8 cellular contexts compared by ENCODE assay signal in the genomic region with DNA sequence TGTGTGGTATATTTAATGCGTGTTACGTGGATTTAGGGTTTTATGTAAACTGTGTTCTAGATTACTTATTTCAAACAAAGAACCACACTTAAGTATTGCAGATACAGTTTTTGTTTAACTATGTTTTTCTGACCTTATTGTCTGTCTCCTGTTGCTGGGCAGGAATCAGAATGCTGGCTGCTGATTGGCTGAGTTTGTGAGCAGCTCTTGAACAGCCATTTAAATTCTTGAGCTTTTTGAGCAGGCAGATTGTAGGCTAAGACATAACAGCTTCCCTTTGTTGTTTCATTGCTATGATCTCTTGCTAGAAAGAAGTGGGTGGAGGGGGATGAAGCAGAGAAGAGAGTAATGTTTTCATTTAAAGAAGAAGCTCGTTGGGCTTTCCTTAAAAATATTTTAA. TPM values are rescaled to one million over a fixed set of nuclear protein-coding genes. Genes with fewer than 3 reads are reported as not detected.
DNase-seq lines count a peak whose midpoint lies in the region; ATAC-seq and TF ChIP-seq lines count a peak whose summit lies in the region.

No MANE protein-coding gene starts in this region.

- H3K36me3 Mint-ChIP-seq in WTC11 = peaks cover 24% of the 10 kb centered on the region

- H3K4me3 ChIP-seq in AG09309 (ENCODE audit: control insufficient read depth, low read depth, low read length) = no peak overlapping the region

- CTCF ChIA-PET in WTC11 (lab: Charles Lee) = interaction anchor here (0.7 to 2.2 kb wide), 10 partner anchors 8 to 232 kb away, joined by 3 to 17 read pairs (median 4); a partner anchor contains a TSS

- peak overlapping the region; percentile 61 for H3K4me3 Mint-ChIP-seq in WTC11

- H3K27ac Mint-ChIP-seq in WTC11 = peak overlapping the region; percentile 99

- POLR2A ChIA-PET in WTC11 (lab: Charles Lee) = interaction anchor here (0.6 to 1.1 kb wide), 3 partner anchors 24 to 160 kb away, joined by 3 to 7 read pairs (median 3); a partner anchor contains a TSS

- H3K4me1 Mint-ChIP-seq in WTC11 = peaks cover 77% of the 10 kb centered on the region

- DNase-seq in AG09309 (ENCODE audit: low read depth) (peak; percentile 65), HK-2 (ENCODE audit: unreplicated experiment) (peak; percentile 52), WTC11 (ENCODE audit: low spot score) (peak; percentile 77), inferior parietal cortex (ENCODE audit: extremely low spot score) (peak; percentile 84)
- peak; percentile 72 for DNase-seq in central memory CD4-positive, alpha-beta T cell
- DNase-seq in stimulated activated CD4-positive, alpha-beta T cell treated with anti-CD3 and anti-CD28 coated beads, Interleukin-12 subunit alpha, Interleukin-12 subunit beta, amount 100 ng/mL, for 4 hours = peak; percentile 30

- H3K27me3 Mint-ChIP-seq in WTC11 (ENCODE audit: low read depth) = no peaks in the 10 kb centered on the region

- H3K9me3 Mint-ChIP-seq in WTC11 = no peaks in the 10 kb centered on the region

- no peak for TF ChIP-seq CTCF in AG09309 (IDR thresholded peaks at IDR 0.05; ENCODE audit: control insufficient read depth, insufficient read depth, low read depth, low read length, missing control alignments)
- TF ChIP-seq CTCF in WTC11 (IDR thresholded peaks at IDR 0.05) = no peak

- ATAC-seq in WTC11 (peak; percentile 81), GM21423 (IDR thresholded peaks at IDR 0.05; ENCODE audit: unreplicated experiment) (no peak), HG03196 (IDR thresholded peaks at IDR 0.05; ENCODE audit: unreplicated experiment) (no peak)

TF ChIP-seq in WTC11, 78 proteins besides CTCF, POLR2A, EP300 and RAD21:
- TF ChIP-seq SMAD3 (CRISPR knock-in tag; IDR thresholded peaks at IDR 0.05; ENCODE audit: borderline replicate concordance) (no peak), SP1 (CRISPR knock-in tag; conservative IDR thresholded peaks at IDR 0.05) (no peak), FOXJ3 (CRISPR knock-in tag; IDR thresholded peaks at IDR 0.05; ENCODE audit: borderline replicate concordance) (no peak), GTF2I (CRISPR knock-in tag; conservative IDR thresholded peaks at IDR 0.05) (no peak), TCF7 (CRISPR knock-in tag; IDR thresholded peaks at IDR 0.05; ENCODE audit: low read depth) (no peak), JUN (CRISPR knock-in tag; IDR thresholded peaks at IDR 0.05) (no peak), NR1H2 (CRISPR knock-in tag; IDR thresholded peaks at IDR 0.05) (no peak), ZNF121 (CRISPR knock-in tag; IDR thresholded peaks at IDR 0.05) (no peak), PRRX2 (CRISPR knock-in tag; IDR thresholded peaks at IDR 0.05) (no peak)
- TF ChIP-seq, protein P1, sequence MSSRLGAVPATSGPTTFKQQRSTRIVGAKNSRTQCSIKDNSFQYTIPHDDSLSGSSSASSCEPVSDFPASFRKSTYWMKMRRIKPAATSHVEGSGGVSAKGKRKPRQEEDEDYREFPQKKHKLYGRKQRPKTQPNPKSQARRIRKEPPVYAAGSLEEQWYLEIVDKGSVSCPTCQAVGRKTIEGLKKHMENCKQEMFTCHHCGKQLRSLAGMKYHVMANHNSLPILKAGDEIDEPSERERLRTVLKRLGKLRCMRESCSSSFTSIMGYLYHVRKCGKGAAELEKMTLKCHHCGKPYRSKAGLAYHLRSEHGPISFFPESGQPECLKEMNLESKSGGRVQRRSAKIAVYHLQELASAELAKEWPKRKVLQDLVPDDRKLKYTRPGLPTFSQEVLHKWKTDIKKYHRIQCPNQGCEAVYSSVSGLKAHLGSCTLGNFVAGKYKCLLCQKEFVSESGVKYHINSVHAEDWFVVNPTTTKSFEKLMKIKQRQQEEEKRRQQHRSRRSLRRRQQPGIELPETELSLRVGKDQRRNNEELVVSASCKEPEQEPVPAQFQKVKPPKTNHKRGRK (CRISPR knock-in tag; IDR thresholded peaks at IDR 0.05; ENCODE audit: borderline replicate concordance) = no peak
- TF ChIP-seq, protein P2, sequence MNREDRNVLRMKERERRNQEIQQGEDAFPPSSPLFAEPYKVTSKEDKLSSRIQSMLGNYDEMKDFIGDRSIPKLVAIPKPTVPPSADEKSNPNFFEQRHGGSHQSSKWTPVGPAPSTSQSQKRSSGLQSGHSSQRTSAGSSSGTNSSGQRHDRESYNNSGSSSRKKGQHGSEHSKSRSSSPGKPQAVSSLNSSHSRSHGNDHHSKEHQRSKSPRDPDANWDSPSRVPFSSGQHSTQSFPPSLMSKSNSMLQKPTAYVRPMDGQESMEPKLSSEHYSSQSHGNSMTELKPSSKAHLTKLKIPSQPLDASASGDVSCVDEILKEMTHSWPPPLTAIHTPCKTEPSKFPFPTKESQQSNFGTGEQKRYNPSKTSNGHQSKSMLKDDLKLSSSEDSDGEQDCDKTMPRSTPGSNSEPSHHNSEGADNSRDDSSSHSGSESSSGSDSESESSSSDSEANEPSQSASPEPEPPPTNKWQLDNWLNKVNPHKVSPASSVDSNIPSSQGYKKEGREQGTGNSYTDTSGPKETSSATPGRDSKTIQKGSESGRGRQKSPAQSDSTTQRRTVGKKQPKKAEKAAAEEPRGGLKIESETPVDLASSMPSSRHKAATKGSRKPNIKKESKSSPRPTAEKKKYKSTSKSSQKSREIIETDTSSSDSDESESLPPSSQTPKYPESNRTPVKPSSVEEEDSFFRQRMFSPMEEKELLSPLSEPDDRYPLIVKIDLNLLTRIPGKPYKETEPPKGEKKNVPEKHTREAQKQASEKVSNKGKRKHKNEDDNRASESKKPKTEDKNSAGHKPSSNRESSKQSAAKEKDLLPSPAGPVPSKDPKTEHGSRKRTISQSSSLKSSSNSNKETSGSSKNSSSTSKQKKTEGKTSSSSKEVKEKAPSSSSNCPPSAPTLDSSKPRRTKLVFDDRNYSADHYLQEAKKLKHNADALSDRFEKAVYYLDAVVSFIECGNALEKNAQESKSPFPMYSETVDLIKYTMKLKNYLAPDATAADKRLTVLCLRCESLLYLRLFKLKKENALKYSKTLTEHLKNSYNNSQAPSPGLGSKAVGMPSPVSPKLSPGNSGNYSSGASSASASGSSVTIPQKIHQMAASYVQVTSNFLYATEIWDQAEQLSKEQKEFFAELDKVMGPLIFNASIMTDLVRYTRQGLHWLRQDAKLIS (CRISPR knock-in tag; IDR thresholded peaks at IDR 0.05; ENCODE audit: borderline replicate concordance) = no peak
- TF ChIP-seq, protein P3, sequence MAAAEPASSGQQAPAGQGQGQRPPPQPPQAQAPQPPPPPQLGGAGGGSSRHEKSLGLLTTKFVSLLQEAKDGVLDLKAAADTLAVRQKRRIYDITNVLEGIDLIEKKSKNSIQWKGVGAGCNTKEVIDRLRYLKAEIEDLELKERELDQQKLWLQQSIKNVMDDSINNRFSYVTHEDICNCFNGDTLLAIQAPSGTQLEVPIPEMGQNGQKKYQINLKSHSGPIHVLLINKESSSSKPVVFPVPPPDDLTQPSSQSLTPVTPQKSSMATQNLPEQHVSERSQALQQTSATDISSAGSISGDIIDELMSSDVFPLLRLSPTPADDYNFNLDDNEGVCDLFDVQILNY (CRISPR knock-in tag; IDR thresholded peaks at IDR 0.05) = no peak

RNA-seq across cellular contexts. Expression of a gene that starts 52.2 kb away (rescaled TPM):
- total RNA-seq in WTC11 (2021) = 141 to 169 TPM (median 167 TPM) in 3 replicates

Comparison
In these comparisons a context has a peak if more than half of its experiments do, and no peak if none do; other contexts are left out.
1. DNase-seq: peak in every context shown above with its lines; median percentile 84 in inferior parietal cortex; 77 in WTC11; 72 in central memory CD4-positive, alpha-beta T cell; 65 in AG09309; 52 in HK-2; 30 in stimulated activated CD4-positive, alpha-beta T cell treated with anti-CD3 and anti-CD28 coated beads, Interleukin-12 subunit alpha, Interleukin-12 subunit beta, amount 100 ng/mL, for 4 hours.